Comparison of ENCODE assay signal across 19 cellular contexts in genomic region chr2:191187105-191187829, GRCh38.
"Had no signal": no experiment of that assay in that cellular context is flagged by ENCODE, and none has a peak within 500 bp of the region (broad histone marks: within the 10 kb centered on the region; RNA-seq: fewer than 3 reads in every experiment).

No MANE protein-coding gene starts in this region.

- H3K27ac Mint-ChIP-seq: activated CD8-positive, alpha-beta memory T cell treated with anti-CD3 and anti-CD28 coated beads, Interleukin-2, amount 10 ng/mL, durations not matched to agents 7 days and 5 days; activated naive CD4-positive, alpha-beta T cell treated with anti-CD3 and anti-CD28 coated beads for 36 hours; neural progenitor cell; stimulated activated naive B cell treated with anti-CD40 and anti-IgM and Interleukin-4, amounts not matched to agents 10 μg/mL and 1 μg/mL and 100 μg/mL, for 72 hours; T-helper 1 cell treated with Interleukin-12 subunit alpha and Interleukin-12 subunit beta and Interleukin-4 antibody, amounts not matched to agents 30 μg/mL and 1 μg/mL, for 36 hours had no signal

- H3K4me1 ChIP-seq: gastroesophageal sphincter, neural progenitor cell, tibial artery had no signal

- H3K27me3 Mint-ChIP-seq: activated CD8-positive, alpha-beta memory T cell treated with anti-CD3 and anti-CD28 coated beads, Interleukin-2, amount 10 ng/mL, durations not matched to agents 7 days and 5 days; naive B cell; stimulated activated naive B cell treated with anti-CD40 and anti-IgM and Interleukin-4, amounts not matched to agents 10 μg/mL and 1 μg/mL and 100 μg/mL, for 72 hours had no signal

- H2AFZ ChIP-seq: neural progenitor cell had no signal

- H3K36me3 Mint-ChIP-seq: naive B cell; neural progenitor cell; stimulated activated naive B cell treated with anti-CD40 and anti-IgM and Interleukin-4, amounts not matched to agents 10 μg/mL and 1 μg/mL and 100 μg/mL, for 72 hours had no signal

- ATAC-seq: activated CD4-positive, CD25-positive, alpha-beta regulatory T cell treated with anti-CD3 and anti-CD28 coated beads, Interleukin-2, amount 50 U/mL, for 24 hours; activated CD8-positive, alpha-beta memory T cell treated with anti-CD3 and anti-CD28 coated beads, Interleukin-2, amount 10 ng/mL, durations not matched to agents 7 days and 5 days; esophagus mucosa; gastroesophageal sphincter; heart left ventricle; mucosa of descending colon; sciatic nerve; stimulated activated naive B cell treated with anti-CD40 and anti-IgM and Interleukin-4, amounts not matched to agents 10 μg/mL and 1 μg/mL and 100 μg/mL, for 72 hours had no signal

- DNase-seq: activated CD4-positive, alpha-beta T cell treated with anti-CD3 and anti-CD28 coated beads, Interleukin-2, amount 50 U/mL, for 48 hours; activated CD8-positive, alpha-beta memory T cell treated with anti-CD3 and anti-CD28 coated beads, Interleukin-2, amount 10 ng/mL, durations not matched to agents 7 days and 5 days; activated naive CD4-positive, alpha-beta T cell treated with anti-CD3 and anti-CD28 coated beads for 36 hours; cortex of kidney; heart left ventricle; kidney glomerular epithelial cell; mesenchymal stem cell; mucosa of descending colon; naive B cell; spleen; stimulated activated CD4-positive, alpha-beta T cell treated with anti-CD3 and anti-CD28 coated beads, Interleukin-4, amount 100 ng/mL, for 4 hours; stimulated activated naive B cell treated with anti-CD40 and anti-IgM and Interleukin-4, amounts not matched to agents 10 μg/mL and 1 μg/mL and 100 μg/mL, for 72 hours; tibial artery had no signal

- H3K9me3 ChIP-seq: gastroesophageal sphincter, mucosa of descending colon, tibial artery had no signal

- H3K4me2 ChIP-seq: neural progenitor cell had no signal

- H3K4me3 Mint-ChIP-seq: activated CD8-positive, alpha-beta memory T cell treated with anti-CD3 and anti-CD28 coated beads, Interleukin-2, amount 10 ng/mL, durations not matched to agents 7 days and 5 days; activated naive CD4-positive, alpha-beta T cell treated with anti-CD3 and anti-CD28 coated beads for 36 hours; naive B cell; neural progenitor cell; stimulated activated naive B cell treated with anti-CD40 and anti-IgM and Interleukin-4, amounts not matched to agents 10 μg/mL and 1 μg/mL and 100 μg/mL, for 72 hours; T-helper 1 cell treated with Interleukin-12 subunit alpha and Interleukin-12 subunit beta and Interleukin-4 antibody, amounts not matched to agents 30 μg/mL and 1 μg/mL, for 36 hours had no signal

- H3K9me3 Mint-ChIP-seq: neural progenitor cell; stimulated activated naive B cell treated with anti-CD40 and anti-IgM and Interleukin-4, amounts not matched to agents 10 μg/mL and 1 μg/mL and 100 μg/mL, for 72 hours had no signal

- H3K4me1 Mint-ChIP-seq: neural progenitor cell; stimulated activated naive B cell treated with anti-CD40 and anti-IgM and Interleukin-4, amounts not matched to agents 10 μg/mL and 1 μg/mL and 100 μg/mL, for 72 hours had no signal

- H3K36me3 ChIP-seq: gastroesophageal sphincter, heart left ventricle, neural progenitor cell, spleen, tibial artery had no signal

- H3K27me3 ChIP-seq: gastroesophageal sphincter, heart left ventricle, neural progenitor cell, spleen, tibial artery had no signal

- H3K4me3 ChIP-seq: gastroesophageal sphincter, heart left ventricle, mucosa of descending colon, neural progenitor cell, spleen, tibial artery had no signal

- H3K27ac ChIP-seq: gastroesophageal sphincter, heart left ventricle, neural progenitor cell, spleen, tibial artery had no signal

- H3K9ac ChIP-seq: neural progenitor cell had no signal
